In genomic region chr7:149497467-149498261, GRCh38 we compare ENCODE assay signal across 8 cellular contexts. TPM values are rescaled to one million over a fixed set of nuclear protein-coding genes. Genes with fewer than 3 reads are reported as not detected.
DNase-seq lines count a peak whose midpoint lies in the region; ATAC-seq and TF ChIP-seq lines count a peak whose summit lies in the region.

Gene ZNF746, minus strand, starts transcription at chr7:149497809. Its CDS starts 273 bp downstream, at chr7:149497536.

- peak; percentile 54; the same call in 1 of the 2 replicates for TF ChIP-seq RAD21 in Ishikawa (IDR thresholded peaks at IDR 0.05; ENCODE audit: low read depth)

- H3K36me3 ChIP-seq in neuronal stem cell (replicated peaks in 1 of 2; ENCODE audit: control insufficient read depth in 2 of 2, insufficient read depth in 2 of 2, low read length in 2 of 2) (peaks cover 10 to 30% of the 10 kb centered on the region in 2 donors), subcutaneous abdominal adipose tissue (ENCODE audit: control insufficient read depth in 5 of 5, insufficient read depth in 5 of 5, low read length in 5 of 5) (peaks cover 0 to 17% (median 15%) of the 10 kb centered on the region in 5 donors)

- H3K9me3 ChIP-seq in neuronal stem cell (replicated peaks in 1 of 2; ENCODE audit: control insufficient read depth in 2 of 2, insufficient read depth in 1 of 2, low read depth in 1 of 2, low read length in 2 of 2) (no peaks in the 10 kb centered on the region), subcutaneous abdominal adipose tissue (ENCODE audit: control insufficient read depth in 5 of 5, low read length in 5 of 5) (no peaks in the 10 kb centered on the region)

- H3K23ac ChIP-seq in neuronal stem cell (ENCODE audit: low read depth, low read length, poor library complexity): peak within 1 kb of the TSS; percentile 98

- peak within 1 kb of the TSS; percentile 37 for H2AK5ac ChIP-seq in neuronal stem cell (ENCODE audit: low read depth, low read length)

- H3K27ac ChIP-seq in neuronal stem cell (replicated peaks; ENCODE audit: low read length) (no peak within 1 kb of the TSS), subcutaneous abdominal adipose tissue (ENCODE audit: low read depth, low read length) (peak within 1 kb of the TSS; percentile 70)

- H3K4me3 ChIP-seq in neuronal stem cell (ENCODE audit: low read length in 2 of 2): peak within 1 kb of the TSS; percentile 73 to 85
- peak within 1 kb of the TSS; percentile 71 to 84 (median 82) for H3K4me3 ChIP-seq in subcutaneous abdominal adipose tissue (ENCODE audit: low read depth in 1 of 5, low read length in 5 of 5)

- peak within 1 kb of the TSS; percentile 98 for H3K9ac ChIP-seq in neuronal stem cell (ENCODE audit: low read depth, low read length, poor library complexity)
- H3K9ac ChIP-seq in subcutaneous abdominal adipose tissue (ENCODE audit: low read length in 5 of 5): peak within 1 kb of the TSS; percentile 56 to 87 (median 83)

- H3K18ac ChIP-seq in neuronal stem cell (ENCODE audit: low read length): peak within 1 kb of the TSS; percentile 88

- no peak within 1 kb of the TSS for H4K8ac ChIP-seq in neuronal stem cell (ENCODE audit: low read depth, low read length)

- no CpG with 5 or more reads among the region's 109 CpGs for WGBS in neuronal stem cell (ENCODE audit: extremely low coverage in 2 of 2, insufficient read length in 2 of 2, insufficient replicate concordance in 1 of 2), 2 donors

- H2BK15ac ChIP-seq in neuronal stem cell (ENCODE audit: low read length): no peak within 1 kb of the TSS

- H2BK12ac ChIP-seq in neuronal stem cell (ENCODE audit: low read length): no peak within 1 kb of the TSS

- peaks cover 0 to 44% (median 6%) of the 10 kb centered on the region in 3 experiments for H3K27me3 ChIP-seq in neuronal stem cell (ENCODE audit: control insufficient read depth in 3 of 3, insufficient read depth in 3 of 3, low read depth in 1 of 3, low read length in 3 of 3)
- no peaks in the 10 kb centered on the region for H3K27me3 ChIP-seq in subcutaneous abdominal adipose tissue (ENCODE audit: control insufficient read depth in 5 of 5, insufficient read depth in 4 of 5, low read length in 5 of 5)

- H2BK5ac ChIP-seq in neuronal stem cell (ENCODE audit: low read length): no peak within 1 kb of the TSS

- H3K4me2 ChIP-seq in neuronal stem cell (ENCODE audit: insufficient read depth, low read length, poor library complexity, severe bottlenecking): peak within 1 kb of the TSS; percentile 84

- peak within 1 kb of the TSS; percentile 95 for H2AFZ ChIP-seq in neuronal stem cell (ENCODE audit: low read length)

- peak; percentile 93 for ATAC-seq in GM21576 (IDR thresholded peaks at IDR 0.05; ENCODE audit: unreplicated experiment)

- H3K4ac ChIP-seq in neuronal stem cell (ENCODE audit: low read length): no peak within 1 kb of the TSS

- no peak for TF ChIP-seq EP300 in Ishikawa (IDR thresholded peaks at IDR 0.05; ENCODE audit: borderline replicate concordance)

- H3K14ac ChIP-seq in neuronal stem cell (ENCODE audit: low read length): peak within 1 kb of the TSS; percentile 32

- peaks cover 10% of the 10 kb centered on the region for H3K79me1 ChIP-seq in neuronal stem cell (ENCODE audit: low read depth, low read length)

- H3K4me1 ChIP-seq in neuronal stem cell (ENCODE audit: control insufficient read depth in 2 of 2, insufficient read depth in 1 of 2, low read depth in 1 of 2, low read length in 2 of 2) (peaks cover 4 to 6% of the 10 kb centered on the region in 2 donors), subcutaneous abdominal adipose tissue (ENCODE audit: control insufficient read depth in 5 of 5, insufficient read depth in 5 of 5, low read length in 5 of 5) (peaks cover 2 to 30% (median 27%) of the 10 kb centered on the region in 5 donors)

- no peak within 1 kb of the TSS for H4K91ac ChIP-seq in neuronal stem cell (ENCODE audit: low read depth, low read length, poor library complexity)

- DNase-seq in EL: peak; percentile 79
- peak; percentile 13 for DNase-seq in SHP77 treated with DMSO at 0.1 percent for 48 hours (lab: John Stamatoyannopoulos, UW)
- peak; percentile 73 for DNase-seq in activated gamma-delta T cell treated with Interleukin-2 at 50 U/mL for 16 hours
- peak; percentile 59 for DNase-seq in foreskin melanocyte
- peak; percentile 83 for DNase-seq in neuronal stem cell (ENCODE audit: low spot score)

- no peak within 1 kb of the TSS for H2BK120ac ChIP-seq in neuronal stem cell (ENCODE audit: low read depth, low read length)

TF ChIP-seq in Ishikawa, 13 proteins besides CTCF, POLR2A, EP300 and RAD21:
- TF ChIP-seq ZBTB7A (IDR thresholded peaks at IDR 0.05; ENCODE audit: low read depth) (peak; percentile 88; the same call in 1 of the 2 replicates), EGR1 (IDR thresholded peaks at IDR 0.05) (no peak), TAF1 (IDR thresholded peaks at IDR 0.05; ENCODE audit: low read depth) (no peak), CREB1 (IDR thresholded peaks at IDR 0.05; ENCODE audit: low read depth) (no peak), MAX (IDR thresholded peaks at IDR 0.05) (peak; percentile 44; the same call in 1 of the 2 replicates), YY1 (IDR thresholded peaks at IDR 0.05; ENCODE audit: low read depth) (peak; percentile 20; the same call in 1 of the 2 replicates), TEAD4 (IDR thresholded peaks at IDR 0.05) (no peak), REST (IDR thresholded peaks at IDR 0.05; ENCODE audit: low read depth) (no peak), TCF12 (IDR thresholded peaks at IDR 0.05; ENCODE audit: low read depth) (peak; percentile 38; the same call in 1 of the 2 replicates)

RNA-seq across cellular contexts. Expression of gene ZNF746, which starts in this region (rescaled TPM):
- polyA plus RNA-seq in neuronal stem cell (2013, experiment 1 of 2): 11.3 TPM
- 11.9 TPM for polyA plus RNA-seq in neuronal stem cell (2013, experiment 2 of 2)

Comparison
In these comparisons a context has a peak if more than half of its experiments do, and no peak if none do; other contexts are left out.
1. DNase-seq: peak in every context shown above with its lines; median percentile 83 in neuronal stem cell; 79 in EL; 73 in activated gamma-delta T cell treated with Interleukin-2 at 50 U/mL for 16 hours; 59 in foreskin melanocyte; 13 in SHP77 treated with DMSO at 0.1 percent for 48 hours.